24 cellular contexts compared by ENCODE assay signal in the genomic region with DNA sequence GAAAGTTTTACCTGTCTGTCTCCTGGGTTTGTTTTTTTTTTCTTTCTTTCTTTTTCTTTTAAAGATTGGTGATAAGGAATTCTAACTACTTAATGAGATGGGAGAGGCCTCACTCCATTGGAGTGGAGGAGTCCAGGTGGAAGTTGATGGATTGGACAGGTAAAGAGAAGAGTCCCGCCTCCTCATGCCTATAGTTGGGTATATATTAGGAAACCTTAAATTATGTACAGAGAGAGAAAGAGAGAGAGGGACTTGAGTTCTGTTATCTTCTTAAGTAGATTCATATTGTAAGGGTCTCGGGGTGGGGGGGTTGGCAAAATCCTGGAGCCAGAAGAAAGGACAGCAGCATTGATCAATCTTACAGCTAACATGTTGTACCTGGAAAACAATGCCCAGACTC.
"Had no signal": no experiment of that assay in that cellular context is flagged by ENCODE, and none has a peak within 500 bp of the region (broad histone marks: within the 10 kb centered on the region; RNA-seq: fewer than 3 reads in every experiment).

No MANE protein-coding gene starts in this region.

- H3K36me3 ChIP-seq: gastroesophageal sphincter, heart left ventricle, ovary, right lobe of liver, spleen, tibial artery, vagina had no signal

- H3K9me3 Mint-ChIP-seq: activated B cell treated with CpG ODN at 0.5 μM for 24 hours; activated CD4-positive, alpha-beta memory T cell treated with anti-CD3 and anti-CD28 coated beads for 36 hours; activated naive CD8-positive, alpha-beta T cell treated with anti-CD3 and anti-CD28 coated beads for 36 hours; memory B cell; naive B cell; stimulated activated memory B cell treated with anti-CD40 and anti-IgM and Interleukin-4, amounts not matched to agents 10 μg/mL and 1 μg/mL and 100 μg/mL, for 72 hours; T-cell had no signal

- DNase-seq: activated B cell treated with CpG ODN at 0.5 μM for 24 hours; activated CD4-positive, alpha-beta memory T cell treated with anti-CD3 and anti-CD28 coated beads for 36 hours; activated CD4-positive, alpha-beta T cell treated with anti-CD3 and anti-CD28 coated beads for 4 hours; activated naive CD4-positive, alpha-beta T cell; activated naive CD8-positive, alpha-beta T cell treated with anti-CD3 and anti-CD28 coated beads for 36 hours; activated T-cell treated with anti-CD3 and anti-CD28 coated beads for 4 hours; amniotic stem cell; dermis blood vessel endothelial cell; effector memory CD4-positive, alpha-beta T cell; heart left ventricle; kidney glomerular epithelial cell; left ventricle myocardium superior; mucosa of descending colon; naive B cell; ovary; right lobe of liver; spleen; stimulated activated CD4-positive, alpha-beta T cell treated with anti-CD3 and anti-CD28 coated beads, Interleukin-4, amount 100 ng/mL, for 4 hours; T-cell; tibial artery had no signal

- H3K27ac ChIP-seq: gastroesophageal sphincter, heart left ventricle, ovary, right lobe of liver, spleen, tibial artery had no signal

- ATAC-seq: gastroesophageal sphincter; heart left ventricle; left ventricle myocardium superior; mucosa of descending colon; right lobe of liver; stimulated activated memory B cell treated with anti-CD40 and anti-IgM and Interleukin-4, amounts not matched to agents 10 μg/mL and 1 μg/mL and 100 μg/mL, for 72 hours; T-cell had no signal

- H3K27ac Mint-ChIP-seq: activated B cell treated with CpG ODN at 0.5 μM for 24 hours; activated CD4-positive, alpha-beta memory T cell treated with anti-CD3 and anti-CD28 coated beads for 36 hours; activated naive CD8-positive, alpha-beta T cell treated with anti-CD3 and anti-CD28 coated beads for 36 hours; memory B cell; naive B cell; stimulated activated memory B cell treated with anti-CD40 and anti-IgM and Interleukin-4, amounts not matched to agents 10 μg/mL and 1 μg/mL and 100 μg/mL, for 72 hours; T-cell had no signal

- H3K27me3 Mint-ChIP-seq: activated B cell treated with CpG ODN at 0.5 μM for 24 hours; activated CD4-positive, alpha-beta memory T cell treated with anti-CD3 and anti-CD28 coated beads for 36 hours; memory B cell; naive B cell; stimulated activated memory B cell treated with anti-CD40 and anti-IgM and Interleukin-4, amounts not matched to agents 10 μg/mL and 1 μg/mL and 100 μg/mL, for 72 hours had no signal

- H3K27me3 ChIP-seq: gastroesophageal sphincter, heart left ventricle, ovary, right lobe of liver, spleen, tibial artery, vagina had no signal

- H3K36me3 Mint-ChIP-seq: activated CD4-positive, alpha-beta memory T cell treated with anti-CD3 and anti-CD28 coated beads for 36 hours; activated naive CD8-positive, alpha-beta T cell treated with anti-CD3 and anti-CD28 coated beads for 36 hours; memory B cell; naive B cell; stimulated activated memory B cell treated with anti-CD40 and anti-IgM and Interleukin-4, amounts not matched to agents 10 μg/mL and 1 μg/mL and 100 μg/mL, for 72 hours; T-cell had no signal

- H3K4me1 ChIP-seq: gastroesophageal sphincter, heart left ventricle, right lobe of liver, spleen, tibial artery had no signal

- H3K4me3 ChIP-seq: gastroesophageal sphincter, heart left ventricle, mucosa of descending colon, ovary, right lobe of liver, spleen, tibial artery had no signal

- H3K4me3 Mint-ChIP-seq: activated B cell treated with CpG ODN at 0.5 μM for 24 hours; activated CD4-positive, alpha-beta memory T cell treated with anti-CD3 and anti-CD28 coated beads for 36 hours; activated naive CD8-positive, alpha-beta T cell treated with anti-CD3 and anti-CD28 coated beads for 36 hours; memory B cell; naive B cell; stimulated activated memory B cell treated with anti-CD40 and anti-IgM and Interleukin-4, amounts not matched to agents 10 μg/mL and 1 μg/mL and 100 μg/mL, for 72 hours; T-cell had no signal

- H3K4me1 Mint-ChIP-seq: naive B cell had no signal

- H3K9me3 ChIP-seq: gastroesophageal sphincter, heart left ventricle, mucosa of descending colon, ovary, right lobe of liver, spleen, tibial artery, vagina had no signal
